ENCODE assay signal across 11 cellular contexts in the genomic region with DNA sequence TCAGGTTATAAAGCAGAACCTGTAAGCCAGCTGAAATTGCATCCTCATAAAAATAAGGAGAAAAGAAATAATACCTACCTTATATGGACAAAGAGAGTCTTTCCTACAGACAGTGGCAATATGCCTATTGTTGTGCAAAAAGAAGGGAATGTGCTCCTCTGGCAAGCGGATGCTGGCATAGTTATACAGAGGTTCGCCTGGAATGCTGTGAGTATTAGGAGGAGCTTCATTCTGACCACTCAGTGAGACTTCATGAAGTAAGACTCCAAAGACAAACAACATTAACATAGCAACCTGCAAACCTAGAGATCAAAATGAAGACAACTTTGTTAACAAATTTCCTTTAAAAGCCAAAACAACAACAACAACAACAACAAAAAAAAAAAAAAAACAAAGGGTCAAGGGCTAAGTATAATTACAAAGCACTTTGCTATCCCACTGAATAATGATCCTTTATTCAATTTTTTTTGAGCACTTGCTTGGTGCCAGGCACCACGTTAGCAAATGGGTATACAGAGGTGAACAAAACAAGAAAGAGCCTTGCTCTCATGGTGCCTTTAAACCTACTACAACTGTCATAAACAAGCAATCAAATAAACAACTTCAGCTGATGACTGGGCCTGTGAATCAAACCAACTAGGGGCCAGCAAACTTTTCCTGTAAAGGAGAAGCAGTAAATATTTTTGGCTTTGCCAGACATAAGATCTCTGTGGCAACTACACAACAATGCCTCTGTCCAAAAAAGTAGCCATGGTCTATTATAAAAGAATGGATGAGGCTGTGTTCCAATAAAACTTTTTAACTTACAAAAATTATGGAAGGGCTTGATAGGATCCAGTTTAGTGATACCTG. TPM values are rescaled to one million over a fixed set of nuclear protein-coding genes. Genes with fewer than 3 reads are reported as not detected.
DNase-seq lines count a peak whose midpoint lies in the region; ATAC-seq and TF ChIP-seq lines count a peak whose summit lies in the region.
"Had no signal": no experiment of that assay in that cellular context is flagged by ENCODE, and none has a peak within 500 bp of the region (broad histone marks: within the 10 kb centered on the region; RNA-seq: fewer than 3 reads in every experiment).

No MANE protein-coding gene starts in this region.

- peaks cover 34% of the 10 kb centered on the region for H3K4me1 ChIP-seq in mesodermal cell (ENCODE audit: control insufficient read depth, insufficient read depth, low read length, poor library complexity, severe bottlenecking)
- peaks cover 8 to 25% of the 10 kb centered on the region in 2 donors for H3K4me1 ChIP-seq in aorta (ENCODE audit: control insufficient read depth in 1 of 2, insufficient read depth in 2 of 2, low read length in 2 of 2)

- H3K4me3 Mint-ChIP-seq in endothelial cell (ENCODE audit: unreplicated experiment) = peak overlapping the region; percentile 54

- H3K27ac ChIP-seq in mesodermal cell (ENCODE audit: low read depth, low read length, severe bottlenecking) (peak overlapping the region; percentile 77), aorta (ENCODE audit: low read depth in 1 of 2, low read length in 2 of 2) (peak overlapping the region; percentile 62 to 91)

- H3K27ac Mint-ChIP-seq in endothelial cell (ENCODE audit: unreplicated experiment) = peak overlapping the region; percentile 97

- no peaks in the 10 kb centered on the region for H3K9me3 Mint-ChIP-seq in endothelial cell (ENCODE audit: unreplicated experiment)

- no peak for TF ChIP-seq CTCF in endothelial cell (IDR thresholded peaks at IDR 0.05; ENCODE audit: unreplicated experiment)

- peaks cover 70% of the 10 kb centered on the region for H3K4me1 Mint-ChIP-seq in endothelial cell (ENCODE audit: unreplicated experiment)

- H3K4me3 ChIP-seq in mesodermal cell (ENCODE audit: extremely low read depth, insufficient read depth, low read length, poor library complexity, severe bottlenecking) (no peak overlapping the region), aorta (ENCODE audit: low read length in 2 of 2) (peak overlapping the region; percentile 23 to 39)

- ATAC-seq in left cardiac atrium (peak; percentile 18 to 19), left ventricle myocardium superior (no peak), aorta (ENCODE audit: low FRiP score) (no peak)
- ATAC-seq: SK-N-SH treated with all-trans-retinoic acid at 6 μM for 48 hours had no signal

- H3K9me3 ChIP-seq in mesodermal cell (ENCODE audit: control insufficient read depth, low read length) = no peaks in the 10 kb centered on the region
- H3K9me3 ChIP-seq in aorta (ENCODE audit: control insufficient read depth, low read length) = no peaks in the 10 kb centered on the region

- H3K27me3 Mint-ChIP-seq in endothelial cell (ENCODE audit: unreplicated experiment) = peaks cover 9% of the 10 kb centered on the region

- intact Hi-C loops in left cardiac atrium (cut with DNase I) = no loop called here
- intact Hi-C loops in left ventricle myocardium superior (cut with micrococcal nuclease) = no loop called here
- intact Hi-C loops in aorta (cut with DNase I) = loop anchor here in 1 of 2 donors (10.0 kb wide), 1 partner anchor 75 kb away; a partner anchor contains a TSS
- intact Hi-C loops in head of caudate nucleus (cut with DNase I) = no loop called here

- no peaks in the 10 kb centered on the region for H3K27me3 ChIP-seq in aorta (ENCODE audit: control insufficient read depth in 1 of 2, insufficient read depth in 2 of 2, low read length in 1 of 2)

- no peak for DNase-seq in left cardiac atrium
- DNase-seq in left ventricle myocardium superior = no peak
- DNase-seq in endothelial cell (ENCODE audit: low spot score) = peak; percentile 20
- DNase-seq in aorta = peak in 1 of 2 donors; percentile 54
- no peak for DNase-seq in activated gamma-delta T cell treated with Interleukin-2 at 50 U/mL for 16 hours
- no peak for DNase-seq in NCI-H1930 (lab: John Stamatoyannopoulos, UW)
- no peak for DNase-seq in head of caudate nucleus
- DNase-seq: kidney, NCI-H1436 treated with DMSO at 0.1 percent for 48 hours had no signal

- H3K36me3 ChIP-seq in mesodermal cell (ENCODE audit: control insufficient read depth, insufficient read depth, low read length) (peaks cover 39% of the 10 kb centered on the region), aorta (ENCODE audit: control insufficient read depth in 1 of 2, insufficient read depth in 2 of 2, low read length in 1 of 2) (peaks cover 2 to 3% of the 10 kb centered on the region in 2 donors)

- 60% methylated on average over 1 of the region's 3 CpGs; no CpG with 5 or more reads in 1 of the 2 experiments for WGBS in mesodermal cell (ENCODE audit: insufficient coverage in 2 of 2), 2 experiments
- WGBS in aorta, 2 donors = 4 to 7% methylated on average over 3 of the region's 3 CpGs

- H3K36me3 Mint-ChIP-seq in endothelial cell (ENCODE audit: low read depth, unreplicated experiment) = peaks cover 54% of the 10 kb centered on the region

RNA-seq across cellular contexts. Expression of a gene that starts 3.7 kb away (rescaled TPM):
- 10 to 100 TPM; 34.8 to 58.9 TPM for total RNA-seq in left cardiac atrium
- 17.1 TPM for total RNA-seq in left ventricle myocardium superior
- 165 TPM for total RNA-seq in endothelial cell (ENCODE audit: unreplicated experiment)
- 63.0 TPM for polyA plus RNA-seq in mesodermal cell (2013, experiment 1 of 2)
- polyA plus RNA-seq in mesodermal cell (2013, experiment 2 of 2) = 59.0 TPM
- 100 to 1,000 TPM; 104 to 134 TPM for total RNA-seq in aorta
- 100 to 1,000 TPM in 1 of 2 donors, 10 to 100 TPM in 1; 40.6 to 103 TPM for polyA plus RNA-seq in aorta

RNA-seq across cellular contexts. Expression of a gene that starts 42.3 kb away (rescaled TPM):
- 10 to 100 TPM; 21.4 to 29.6 TPM for total RNA-seq in left cardiac atrium
- 18.9 TPM for total RNA-seq in left ventricle myocardium superior
- 18.1 TPM for total RNA-seq in endothelial cell (ENCODE audit: unreplicated experiment)
- 35.0 TPM for polyA plus RNA-seq in mesodermal cell (2013, experiment 1 of 2)
- polyA plus RNA-seq in mesodermal cell (2013, experiment 2 of 2) = 44.1 TPM
- total RNA-seq in aorta = 10 to 100 TPM; 45.6 to 52.8 TPM
- polyA plus RNA-seq in aorta = 10 to 100 TPM in 1 of 2 donors, 1 to 10 TPM in 1; 7.4 to 14.8 TPM

Comparison
In these comparisons a context has a peak if more than half of its experiments do, and no peak if none do; other contexts are left out.
1. ATAC-seq: peak in left cardiac atrium (2 of 2); none in left ventricle myocardium superior (single experiment) and aorta (single experiment).